In genomic region chr1:161934278-161934608, GRCh38 we compare ENCODE assay signal across 15 cellular contexts.
DNase-seq lines count a peak whose midpoint lies in the region; ATAC-seq and TF ChIP-seq lines count a peak whose summit lies in the region.
"Had no signal": no experiment of that assay in that cellular context is flagged by ENCODE, and none has a peak within 500 bp of the region (broad histone marks: within the 10 kb centered on the region; RNA-seq: fewer than 3 reads in every experiment).

No MANE protein-coding gene starts in this region.

- H3K9me3 Mint-ChIP-seq in activated naive CD4-positive, alpha-beta T cell treated with anti-CD3 and anti-CD28 coated beads, Interleukin-2, amount 50 U/mL, for 24 hours: peaks cover 8% of the 10 kb centered on the region

- no peaks in the 10 kb centered on the region for H4K20me1 ChIP-seq in BLaER1

- peak overlapping the region; percentile 93 for H3K27ac Mint-ChIP-seq in activated naive CD4-positive, alpha-beta T cell treated with anti-CD3 and anti-CD28 coated beads, Interleukin-2, amount 50 U/mL, for 24 hours

- H3K4me2 ChIP-seq in BLaER1: peak overlapping the region; percentile 51

- H3K4me3 ChIP-seq in BLaER1 (no peak overlapping the region), GM06990 (replicated peaks; ENCODE audit: low read depth, low read length) (no peak overlapping the region)
- H3K4me3 ChIP-seq: adrenal gland had no signal

- peaks cover 21% of the 10 kb centered on the region for H3K36me3 Mint-ChIP-seq in activated naive CD4-positive, alpha-beta T cell treated with anti-CD3 and anti-CD28 coated beads, Interleukin-2, amount 50 U/mL, for 24 hours

- no peak for TF ChIP-seq CTCF in GM06990 (IDR thresholded peaks at IDR 0.05; ENCODE audit: insufficient read depth, low read length, poor library complexity, severe bottlenecking)

- H3K27me3 Mint-ChIP-seq in activated naive CD4-positive, alpha-beta T cell treated with anti-CD3 and anti-CD28 coated beads, Interleukin-2, amount 50 U/mL, for 24 hours: no peaks in the 10 kb centered on the region

- peaks cover 72% of the 10 kb centered on the region for H3K4me1 Mint-ChIP-seq in activated naive CD4-positive, alpha-beta T cell treated with anti-CD3 and anti-CD28 coated beads, Interleukin-2, amount 50 U/mL, for 24 hours

- H3K36me3 ChIP-seq in BLaER1 (peaks cover 9% of the 10 kb centered on the region), GM06990 (ENCODE audit: control insufficient read depth, insufficient read depth, low read length) (no peaks in the 10 kb centered on the region; the same call in 1 of the 2 replicates)
- H3K36me3 ChIP-seq: adrenal gland had no signal

- no peaks in the 10 kb centered on the region for H3K9me3 ChIP-seq in BLaER1
- H3K9me3 ChIP-seq: adrenal gland had no signal

- no peaks in the 10 kb centered on the region for H3K27me3 ChIP-seq in BLaER1
- no peaks in the 10 kb centered on the region for H3K27me3 ChIP-seq in GM06990 (replicated peaks; ENCODE audit: control insufficient read depth, insufficient read depth, low read length)
- H3K27me3 ChIP-seq: adrenal gland had no signal

- ATAC-seq in HG03159 (IDR thresholded peaks at IDR 0.05; ENCODE audit: unreplicated experiment) (peak; percentile 60), HG03025 (IDR thresholded peaks at IDR 0.05; ENCODE audit: low FRiP score, unreplicated experiment) (no peak), esophagus mucosa (no peak), GM18520 (IDR thresholded peaks at IDR 0.05; ENCODE audit: unreplicated experiment) (no peak)
- ATAC-seq: left lobe of liver had no signal

- H3K4me3 Mint-ChIP-seq in activated naive CD4-positive, alpha-beta T cell treated with anti-CD3 and anti-CD28 coated beads, Interleukin-2, amount 50 U/mL, for 24 hours: peak overlapping the region; percentile 68

- H3K27ac ChIP-seq in BLaER1: no peak overlapping the region
- H3K27ac ChIP-seq: adrenal gland had no signal

- H3K4me1 ChIP-seq in BLaER1: peaks cover 24% of the 10 kb centered on the region

- H3K9ac ChIP-seq in BLaER1: no peak overlapping the region

- DNase-seq in GM06990 (ENCODE audit: extremely low read depth, insufficient read length): peak; percentile 11
- DNase-seq in inferior parietal cortex (ENCODE audit: extremely low spot score): no peak
- DNase-seq: adrenal gland; Calu3; effector CD4-positive, alpha-beta T cell; GOT3; NCI-H2171 treated with DMSO at 0.1 percent for 48 hours; occipital lobe had no signal
